ENCODE assay signal across 17 cellular contexts in genomic region chr9:132880311-132880661, GRCh38. TPM values are rescaled to one million over a fixed set of nuclear protein-coding genes. Genes with fewer than 3 reads are reported as not detected.
DNase-seq lines count a peak whose midpoint lies in the region; ATAC-seq and TF ChIP-seq lines count a peak whose summit lies in the region.
"Had no signal": no experiment of that assay in that cellular context is flagged by ENCODE, and none has a peak within 500 bp of the region (broad histone marks: within the 10 kb centered on the region; RNA-seq: fewer than 3 reads in every experiment).

No MANE protein-coding gene starts in this region.

- H3K27me3 ChIP-seq in right atrium auricular region (no peaks in the 10 kb centered on the region), heart left ventricle (no peaks in the 10 kb centered on the region), breast epithelium (no peaks in the 10 kb centered on the region)

- H3K9me3 ChIP-seq in right atrium auricular region (no peaks in the 10 kb centered on the region), heart left ventricle (no peaks in the 10 kb centered on the region), breast epithelium (no peaks in the 10 kb centered on the region)

- peak overlapping the region; percentile 85 to 89 for H3K27ac ChIP-seq in right atrium auricular region
- peak overlapping the region in 3 of 12 donors; percentile 13 to 86 (median 15) for H3K27ac ChIP-seq in heart left ventricle
- no peak overlapping the region for H3K27ac ChIP-seq in breast epithelium
- H3K27ac ChIP-seq: SK-N-MC had no signal

- TF ChIP-seq POLR2A in heart left ventricle (IDR thresholded peaks at IDR 0.05): no peak
- TF ChIP-seq POLR2A in breast epithelium (IDR thresholded peaks at IDR 0.05): no peak

- POLR2A ChIA-PET in T-cell (lab: Charles Lee): no interaction called here

- H3K36me3 ChIP-seq in right atrium auricular region (no peaks in the 10 kb centered on the region), heart left ventricle (peaks cover 0 to 10% (median 0%) of the 10 kb centered on the region in 9 donors), breast epithelium (no peaks in the 10 kb centered on the region)

- peak overlapping the region in 2 of 3 donors; percentile 80 to 83 for H3K4me3 Mint-ChIP-seq in T-cell
- peak overlapping the region in 7 of 8 donors; percentile 40 to 89 (median 80) for H3K4me3 Mint-ChIP-seq in naive B cell
- H3K4me3 Mint-ChIP-seq in type B pancreatic cell: peak overlapping the region; percentile 85

- TF ChIP-seq CTCF in right atrium auricular region (IDR thresholded peaks at IDR 0.05) (no peak), heart left ventricle (IDR thresholded peaks at IDR 0.05) (no peak), type B pancreatic cell (conservative IDR thresholded peaks at IDR 0.05) (no peak), breast epithelium (IDR thresholded peaks at IDR 0.05) (no peak)

- H3K27me3 Mint-ChIP-seq in T-cell (no peaks in the 10 kb centered on the region), naive B cell (no peaks in the 10 kb centered on the region), type B pancreatic cell (no peaks in the 10 kb centered on the region)

- WGBS in heart left ventricle, 4 donors: 67 to 72% (median 70%) methylated on average over 7 of the region's 7 CpGs

- no peak for DNase-seq in right atrium auricular region (ENCODE audit: low spot score)
- no peak for DNase-seq in heart left ventricle
- no peak for DNase-seq in T-cell
- DNase-seq in naive B cell: no peak
- no peak for DNase-seq in type B pancreatic cell (ENCODE audit: extremely low spot score, unreplicated experiment)
- no peak for DNase-seq in midbrain (lab: John Stamatoyannopoulos, UW)
- DNase-seq in breast epithelium (ENCODE audit: low spot score in 2 of 2): no peak
- DNase-seq: activated effector memory CD4-positive, alpha-beta T cell treated with Interleukin-2 at 50 U/mL for 16 hours; central memory CD4-positive, alpha-beta T cell; erythroblast; KG1; NCI-H187; stimulated activated CD4-positive, alpha-beta T cell treated with anti-CD3 and anti-CD28 coated beads, Interleukin-2, amount 100 ng/mL, for 24 hours; stimulated activated naive CD4-positive, alpha-beta T cell had no signal

- H3K4me1 ChIP-seq in right atrium auricular region: peaks cover 0 to 18% of the 10 kb centered on the region in 2 donors
- H3K4me1 ChIP-seq in heart left ventricle: peaks cover 0 to 23% (median 5%) of the 10 kb centered on the region in 12 donors
- H3K4me1 ChIP-seq in breast epithelium: peaks cover 3 to 5% of the 10 kb centered on the region in 2 donors

- H3K9me3 Mint-ChIP-seq in T-cell: no peaks in the 10 kb centered on the region
- no peaks in the 10 kb centered on the region for H3K9me3 Mint-ChIP-seq in naive B cell
- no peaks in the 10 kb centered on the region for H3K9me3 Mint-ChIP-seq in type B pancreatic cell

- ATAC-seq in heart left ventricle: no peak
- no peak for ATAC-seq in T-cell (replicated peaks in 1 of 4)
- no peak for ATAC-seq in naive B cell (ENCODE audit: low read depth in 2 of 2)
- ATAC-seq in GM18909 (IDR thresholded peaks at IDR 0.05; ENCODE audit: poor library complexity, unreplicated experiment): no peak

- CTCF ChIA-PET in T-cell (lab: Charles Lee): interaction anchor here in 1 of 2 donors (0.6 kb wide), 1 partner anchor 454 kb away, joined by 3 read pairs; no protein-coding TSS in a partner anchor

- intact Hi-C loops in heart left ventricle (cut with DNase I) (no loop called here), breast epithelium (cut with DNase I; ENCODE audit: low total_unique reads) (no loop called here)

- H3K4me1 Mint-ChIP-seq in T-cell (peaks cover 8 to 17% (median 11%) of the 10 kb centered on the region in 3 donors), naive B cell (peaks cover 18 to 25% (median 19%) of the 10 kb centered on the region in 3 donors), type B pancreatic cell (ENCODE audit: unreplicated experiment) (peaks cover 10% of the 10 kb centered on the region)

- H3K36me3 Mint-ChIP-seq in T-cell (no peaks in the 10 kb centered on the region), naive B cell (no peaks in the 10 kb centered on the region), type B pancreatic cell (no peaks in the 10 kb centered on the region)

- H3K4me3 ChIP-seq in right atrium auricular region (no peak overlapping the region), heart left ventricle (no peak overlapping the region), breast epithelium (no peak overlapping the region)
- H3K4me3 ChIP-seq: lung, SK-N-MC had no signal

- H3K27ac Mint-ChIP-seq in T-cell (no peak overlapping the region), naive B cell (peak overlapping the region in 4 of 6 donors; percentile 54 to 89 (median 70)), type B pancreatic cell (peak overlapping the region; percentile 77)

RNA-seq across cellular contexts. Expression of gene SPACA9, which starts 1.6 kb away (rescaled TPM):
- total RNA-seq in right atrium auricular region (10 to 100 TPM in 1 of 2 donors, 1 to 10 TPM in 1; 8.1 to 17.1 TPM), heart left ventricle (1 to 10 TPM; 2.3 to 6.9 (median 4.6) TPM), T-cell (1 to 10 TPM; 1.2 to 2.5 (median 2.0) TPM), type B pancreatic cell (ENCODE audit: low replicate concordance) (5.2 and 8.3 TPM in 2 replicates), breast epithelium (1 to 10 TPM; 2.9 to 5.4 (median 5.0) TPM)
- polyA plus RNA-seq in heart left ventricle (1 to 10 TPM; 1.6 to 4.6 TPM), naive B cell (ENCODE audit: low read depth in 6 of 6) (1 to 10 TPM; 1.9 to 5.8 (median 3.5) TPM)

RNA-seq across cellular contexts. Expression of gene AK8, which starts 2.2 kb away (rescaled TPM):
- total RNA-seq in right atrium auricular region (under 1 TPM in 1 of 2 donors, not detected in 1; 0.19 TPM), heart left ventricle (1 to 10 TPM in 1 of 9 donors, under 1 TPM in 1, not detected in 7; 0.61 to 1.4 TPM), T-cell (not detected), type B pancreatic cell (ENCODE audit: low replicate concordance) (4.6 and 5.5 TPM in 2 replicates), breast epithelium (1 to 10 TPM in 2 of 3 donors, under 1 TPM in 1; 0.66 to 2.6 (median 1.0) TPM)
- polyA plus RNA-seq in heart left ventricle (not detected), naive B cell (ENCODE audit: low read depth in 6 of 6) (1 to 10 TPM in 3 of 6 donors, under 1 TPM in 3; 0.70 to 4.7 (median 1.5) TPM)

Comparison
In these comparisons a context has a peak if more than half of its experiments do, and no peak if none do; other contexts are left out.
1. H3K27ac ChIP-seq: peak in right atrium auricular region (2 of 2); none in breast epithelium (0 of 2).
2. H3K27ac Mint-ChIP-seq: peak in naive B cell (4 of 6) and type B pancreatic cell (single experiment); none in T-cell (0 of 2).
3. Peak in every context shown above with its lines, with median percentiles within 50 percentile points of each other: H3K4me3 Mint-ChIP-seq.